In genomic region chr20:17896771-17897369, GRCh38 we compare ENCODE assay signal across 1 cellular context.
A peak's percentile ranks its signal among the peaks of the same experiment; 100 is the strongest.
TF ChIP-seq lines count a peak whose summit lies in the region.

No MANE protein-coding gene starts in this region.

TF ChIP-seq in HepG2, 621 proteins besides CTCF, POLR2A, EP300 and RAD21 (continued from another document and continues in another):
- TF ChIP-seq CCDC6 (CRISPR knock-in tag; IDR thresholded peaks at IDR 0.05) (no peak), GABPB1 (CRISPR knock-in tag; IDR thresholded peaks at IDR 0.05) (peak; percentile 48; the same call in 1 of the 2 replicates), SIN3A (IDR thresholded peaks at IDR 0.05; ENCODE audit: borderline replicate concordance, low read depth, low read length) (no peak), ISL2 (CRISPR knock-in tag; IDR thresholded peaks at IDR 0.05) (peak; percentile 94), ZSCAN25 (CRISPR knock-in tag; IDR thresholded peaks at IDR 0.05) (peak; percentile 66; the same call in 1 of the 2 replicates), MED13 (CRISPR knock-in tag; IDR thresholded peaks at IDR 0.05) (0 out of 2 replicates have a peak, but pooled peaks have one; percentile 55), NCOA2 (CRISPR knock-in tag; IDR thresholded peaks at IDR 0.05) (peak; percentile 94), ZNF383 (CRISPR knock-in tag; IDR thresholded peaks at IDR 0.05; ENCODE audit: borderline replicate concordance) (0 out of 2 replicates have a peak, but pooled peaks have one; percentile 21), ELF4 (CRISPR knock-in tag; IDR thresholded peaks at IDR 0.05; ENCODE audit: borderline replicate concordance) (peak; percentile 80; the same call in 1 of the 2 replicates), E2F2 (CRISPR knock-in tag; IDR thresholded peaks at IDR 0.05; ENCODE audit: borderline replicate concordance) (no peak), KLF13 (CRISPR knock-in tag; IDR thresholded peaks at IDR 0.05) (no peak), PBX2 (CRISPR knock-in tag; IDR thresholded peaks at IDR 0.05) (peak; percentile 49; the same call in 1 of the 2 replicates), ZNF614 (CRISPR knock-in tag; IDR thresholded peaks at IDR 0.05; ENCODE audit: borderline replicate concordance) (peak; percentile 97), ZNF557 (CRISPR knock-in tag; IDR thresholded peaks at IDR 0.05) (no peak), ZNF350 (CRISPR knock-in tag; IDR thresholded peaks at IDR 0.05; ENCODE audit: borderline replicate concordance, low read depth) (0 out of 2 replicates have a peak, but pooled peaks have one; percentile 74), FOXO1 (CRISPR knock-in tag; IDR thresholded peaks at IDR 0.05) (peak; percentile 94), KAT7 (CRISPR knock-in tag; IDR thresholded peaks at IDR 0.05; ENCODE audit: borderline replicate concordance) (no peak), ZNF574 (CRISPR knock-in tag; IDR thresholded peaks at IDR 0.05) (peak; percentile 82), SIX1 (CRISPR knock-in tag; IDR thresholded peaks at IDR 0.05; ENCODE audit: borderline replicate concordance) (peak; percentile 57; the same call in 1 of the 2 replicates), ZNF768 (CRISPR knock-in tag; IDR thresholded peaks at IDR 0.05) (no peak), DNMT1 (CRISPR knock-in tag; IDR thresholded peaks at IDR 0.05) (no peak), KDM2A (CRISPR knock-in tag; IDR thresholded peaks at IDR 0.05; ENCODE audit: borderline replicate concordance, low read depth) (peak; percentile 62), ZNF281 (CRISPR knock-in tag; IDR thresholded peaks at IDR 0.05; ENCODE audit: borderline replicate concordance) (peak; percentile 85), SOX6 (IDR thresholded peaks at IDR 0.05) (no peak), SOX6 (CRISPR knock-in tag; IDR thresholded peaks at IDR 0.05) (peak; percentile 96), ZNF788 (CRISPR knock-in tag; IDR thresholded peaks at IDR 0.05; ENCODE audit: borderline replicate concordance) (peak; percentile 89; the same call in 1 of the 2 replicates), GMEB2 (CRISPR knock-in tag; IDR thresholded peaks at IDR 0.05; ENCODE audit: low read depth) (0 out of 2 replicates have a peak, but pooled peaks have one; percentile 8), SAP130 (CRISPR knock-in tag; IDR thresholded peaks at IDR 0.05; ENCODE audit: low read depth) (peak; percentile 97), HNRNPL (IDR thresholded peaks at IDR 0.05; ENCODE audit: low read depth, low read length) (no peak), ELF1 (CRISPR knock-in tag; IDR thresholded peaks at IDR 0.05) (peak; percentile 69; the same call in 1 of the 2 replicates), ERF (CRISPR knock-in tag; IDR thresholded peaks at IDR 0.05) (peak; percentile 96; the same call in 1 of the 2 replicates), ETV6 (CRISPR knock-in tag; conservative IDR thresholded peaks at IDR 0.05) (no peak), POLR2AphosphoS5 (IDR thresholded peaks at IDR 0.05; ENCODE audit: low read depth, low read length) (no peak), PRMT3 (CRISPR knock-in tag; IDR thresholded peaks at IDR 0.05; ENCODE audit: borderline replicate concordance, low read depth) (no peak), FOXJ3 (CRISPR knock-in tag; IDR thresholded peaks at IDR 0.05; ENCODE audit: borderline replicate concordance) (peak; percentile 94), GTF3A (CRISPR knock-in tag; conservative IDR thresholded peaks at IDR 0.05) (peak; percentile 88), PHF20 (CRISPR knock-in tag; IDR thresholded peaks at IDR 0.05) (no peak), PRDM10 (CRISPR knock-in tag; IDR thresholded peaks at IDR 0.05; ENCODE audit: low read depth) (peak; percentile 69), ZNF512 (CRISPR knock-in tag; IDR thresholded peaks at IDR 0.05) (no peak), SRY (CRISPR knock-in tag; IDR thresholded peaks at IDR 0.05) (no peak), ZNF547 (CRISPR knock-in tag; IDR thresholded peaks at IDR 0.05) (no peak), ZFP36L1 (CRISPR knock-in tag; IDR thresholded peaks at IDR 0.05) (0 out of 2 replicates have a peak, but pooled peaks have one; percentile 15), CEBPB (IDR thresholded peaks at IDR 0.05; ENCODE audit: borderline replicate concordance, low read depth, low read length) (peak; percentile 27; the same call in 1 of the 2 replicates), ZNF431 (CRISPR knock-in tag; IDR thresholded peaks at IDR 0.05; ENCODE audit: borderline replicate concordance, low read depth) (peak; percentile 68; the same call in 1 of the 2 replicates), GPN1 (CRISPR knock-in tag; IDR thresholded peaks at IDR 0.05; ENCODE audit: borderline replicate concordance) (no peak), EEA1 (CRISPR knock-in tag; IDR thresholded peaks at IDR 0.05; ENCODE audit: borderline replicate concordance) (no peak), ZNF570 (CRISPR knock-in tag; IDR thresholded peaks at IDR 0.05; ENCODE audit: borderline replicate concordance) (0 out of 2 replicates have a peak, but pooled peaks have one; percentile 42), SIX4 (CRISPR knock-in tag; IDR thresholded peaks at IDR 0.05) (peak; percentile 80; the same call in 1 of the 2 replicates), PHF5A (CRISPR knock-in tag; IDR thresholded peaks at IDR 0.05; ENCODE audit: low read depth, unreplicated experiment) (no peak), ZBTB10 (CRISPR knock-in tag; IDR thresholded peaks at IDR 0.05; ENCODE audit: borderline replicate concordance) (peak; percentile 33; the same call in 1 of the 2 replicates)
